ENCODE assay signal across 9 cellular contexts in the genomic region with DNA sequence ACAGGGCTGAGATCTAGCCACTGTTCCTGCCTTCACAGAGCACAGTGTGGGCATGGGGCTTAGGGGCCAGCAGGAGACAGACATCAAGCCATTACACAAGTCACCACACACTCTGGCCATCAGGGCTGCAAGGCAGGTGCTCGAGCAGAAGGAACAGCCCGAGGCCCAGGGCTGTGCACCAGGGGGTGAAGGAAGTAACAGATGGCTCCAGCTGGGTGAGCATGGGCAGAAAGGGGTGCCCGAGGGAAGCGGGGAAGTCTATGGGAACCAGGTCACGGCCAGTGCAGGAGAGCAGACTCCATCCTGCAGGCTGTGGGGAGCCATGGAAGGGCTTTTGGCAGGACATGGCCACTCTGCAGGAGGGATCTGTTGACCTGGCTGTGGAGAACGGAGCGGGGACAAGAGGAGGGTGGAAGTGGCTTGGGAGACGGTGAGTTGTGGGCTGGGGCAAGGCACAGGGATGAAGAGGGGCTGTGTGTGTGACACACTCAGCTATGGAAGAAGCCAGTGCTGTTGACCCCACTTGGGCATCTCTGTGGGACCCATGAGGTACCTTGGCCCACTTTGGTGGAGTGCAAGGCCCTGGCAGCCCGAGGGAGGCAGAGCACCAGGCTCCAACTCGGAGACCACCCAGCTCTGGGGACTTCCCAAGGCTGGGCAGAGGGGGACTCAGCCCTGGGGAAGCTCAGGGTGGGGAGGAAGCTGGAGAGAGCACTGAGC. TPM values are rescaled to one million over a fixed set of nuclear protein-coding genes. Genes with fewer than 3 reads are reported as not detected.
DNase-seq lines count a peak whose midpoint lies in the region; ATAC-seq and TF ChIP-seq lines count a peak whose summit lies in the region.
"Had no signal": no experiment of that assay in that cellular context is flagged by ENCODE, and none has a peak within 500 bp of the region (broad histone marks: within the 10 kb centered on the region; RNA-seq: fewer than 3 reads in every experiment).

No MANE protein-coding gene starts in this region.

- no peak for DNase-seq in CD4-positive, alpha-beta T cell
- DNase-seq in MG63 (peak; percentile 72), dorsolateral prefrontal cortex (peak in 1 of 10 donors; percentile 80), osteocyte (ENCODE audit: extremely low spot score, unreplicated experiment) (no peak), T-helper 9 cell (no peak)
- DNase-seq: activated CD8-positive, alpha-beta T cell treated with anti-CD3 and anti-CD28 coated beads, Interleukin-2, amount 10 ng/mL, durations not matched to agents 7 days and 5 days had no signal

- H3K4me3 ChIP-seq in MG63 (no peak overlapping the region), dorsolateral prefrontal cortex (peak overlapping the region in 13 of 59 donors; percentile 3 to 35 (median 21))

- no peak overlapping the region for H3K27ac ChIP-seq in CD4-positive, alpha-beta T cell (ENCODE audit: low read depth, low read length)
- H3K27ac ChIP-seq in dorsolateral prefrontal cortex = peak overlapping the region in 52 of 59 donors; percentile 3 to 95 (median 67)

- H3K36me3 ChIP-seq in MG63 = peaks cover 27% of the 10 kb centered on the region

- no peak for TF ChIP-seq CTCF in CD4-positive, alpha-beta T cell (IDR thresholded peaks at IDR 0.05)
- TF ChIP-seq CTCF in dorsolateral prefrontal cortex (IDR thresholded peaks at IDR 0.05 in 54 of 56, conservative IDR thresholded peaks at IDR 0.05 in 2 of 56; ENCODE audit: low read depth in 1 of 56, partially characterized antibody in 56 of 56) (no peak), osteocyte (IDR thresholded peaks at IDR 0.05) (no peak)

- H3K27me3 Mint-ChIP-seq in CD4-positive, alpha-beta T cell = no peaks in the 10 kb centered on the region
- no peaks in the 10 kb centered on the region for H3K27me3 Mint-ChIP-seq in osteocyte (ENCODE audit: unreplicated experiment)

- H3K27me3 ChIP-seq in CD4-positive, alpha-beta T cell (ENCODE audit: control insufficient read depth, insufficient read depth, low read length) = no peaks in the 10 kb centered on the region
- H3K27me3 ChIP-seq in MG63 (no peaks in the 10 kb centered on the region), dorsolateral prefrontal cortex (no peaks in the 10 kb centered on the region)

- no peak for ATAC-seq in CD4-positive, alpha-beta T cell (ENCODE audit: poor library complexity)
- no peak for ATAC-seq in GM18907 (IDR thresholded peaks at IDR 0.05; ENCODE audit: unreplicated experiment)
- no peak for ATAC-seq in HG02973 (IDR thresholded peaks at IDR 0.05; ENCODE audit: unreplicated experiment)
- no peak for ATAC-seq in GM19023 (IDR thresholded peaks at IDR 0.05; ENCODE audit: unreplicated experiment)
- ATAC-seq: activated CD8-positive, alpha-beta T cell treated with anti-CD3 and anti-CD28 coated beads, Interleukin-2, amount 10 ng/mL, durations not matched to agents 7 days and 5 days had no signal

- intact Hi-C loops in CD4-positive, alpha-beta T cell (cut with DNase I, micrococcal nuclease) = loop anchor here in 1 of 2 experiments (5.0 kb wide), 1 partner anchor 137 kb away; a partner anchor contains a TSS
- intact Hi-C loops in dorsolateral prefrontal cortex (cut with DNase I) = loop anchor here in 1 of 2 donors (5.0 kb wide), 1 partner anchor 33 kb away; no protein-coding TSS in a partner anchor

- H3K36me3 Mint-ChIP-seq in CD4-positive, alpha-beta T cell (ENCODE audit: low read depth) = peaks cover 25% of the 10 kb centered on the region
- H3K36me3 Mint-ChIP-seq in osteocyte (ENCODE audit: unreplicated experiment) = peaks cover 6% of the 10 kb centered on the region

- H3K27ac Mint-ChIP-seq in CD4-positive, alpha-beta T cell = peak overlapping the region; percentile 75
- H3K27ac Mint-ChIP-seq in osteocyte (ENCODE audit: unreplicated experiment) = peak overlapping the region; percentile 98
- H3K27ac Mint-ChIP-seq: activated CD8-positive, alpha-beta T cell treated with anti-CD3 and anti-CD28 coated beads, Interleukin-2, amount 10 ng/mL, durations not matched to agents 7 days and 5 days had no signal

- H3K4me3 Mint-ChIP-seq in CD4-positive, alpha-beta T cell = peak overlapping the region; percentile 69
- H3K4me3 Mint-ChIP-seq in osteocyte (ENCODE audit: unreplicated experiment) = peak overlapping the region; percentile 82
- H3K4me3 Mint-ChIP-seq: activated CD8-positive, alpha-beta T cell treated with anti-CD3 and anti-CD28 coated beads, Interleukin-2, amount 10 ng/mL, durations not matched to agents 7 days and 5 days had no signal

- no peaks in the 10 kb centered on the region for H3K9me3 ChIP-seq in CD4-positive, alpha-beta T cell (ENCODE audit: control insufficient read depth, low read length)
- no peaks in the 10 kb centered on the region for H3K9me3 ChIP-seq in MG63

- CTCF ChIA-PET in CD4-positive, alpha-beta T cell (lab: Charles Lee) = interaction anchor here (0.8 kb wide), 1 partner anchor 24 kb away, joined by 3 read pairs; a partner anchor contains a TSS

- H3K4me1 Mint-ChIP-seq in CD4-positive, alpha-beta T cell (ENCODE audit: low read depth) = peaks cover 31% of the 10 kb centered on the region
- peaks cover 62% of the 10 kb centered on the region for H3K4me1 Mint-ChIP-seq in osteocyte (ENCODE audit: unreplicated experiment)

- H3K9me3 Mint-ChIP-seq in CD4-positive, alpha-beta T cell = no peaks in the 10 kb centered on the region
- H3K9me3 Mint-ChIP-seq in osteocyte (ENCODE audit: unreplicated experiment) = no peaks in the 10 kb centered on the region

- POLR2A ChIA-PET in CD4-positive, alpha-beta T cell (lab: Charles Lee) = interaction anchor here (0.6 to 2.4 kb wide), 4 partner anchors 9 to 201 kb away, joined by 3 to 13 read pairs (median 3); a partner anchor contains a TSS

RNA-seq across cellular contexts. Expression of a gene that starts 3.6 kb away (rescaled TPM):
- total RNA-seq in CD4-positive, alpha-beta T cell = 10 to 100 TPM; 13.7 to 13.8 TPM
- 22.0 and 46.6 TPM in 2 replicates for total RNA-seq in MG63 (2014; rRNA removed; shearing (Covaris generic); ENCODE audit: low replicate concordance)
- 10 to 100 TPM; 53.5 to 95.7 (median 73.6) TPM for total RNA-seq in dorsolateral prefrontal cortex
- 81.2 and 83.5 TPM in 2 replicates for total RNA-seq in osteocyte

RNA-seq across cellular contexts. Expression of a gene that starts 4.0 kb away (rescaled TPM):
- 10 to 100 TPM; 58.6 to 59.1 TPM for total RNA-seq in CD4-positive, alpha-beta T cell
- total RNA-seq in MG63 (2014; rRNA removed; shearing (Covaris generic); ENCODE audit: low replicate concordance) = 276 and 419 TPM in 2 replicates
- total RNA-seq in dorsolateral prefrontal cortex (100 to 1,000 TPM in 49 of 120 experiments, 10 to 100 TPM in 71; 54.9 to 148 (median 96.3) TPM), osteocyte (106 and 107 TPM in 2 replicates)

RNA-seq across cellular contexts. Expression of a gene that starts 15.1 kb away (rescaled TPM):
- 1 to 10 TPM; 1.8 to 2.2 TPM for total RNA-seq in CD4-positive, alpha-beta T cell
- 37.3 and 54.7 TPM in 2 replicates for total RNA-seq in MG63 (2014; rRNA removed; shearing (Covaris generic); ENCODE audit: low replicate concordance)
- 1 to 10 TPM in 55 of 120 experiments, under 1 TPM in 41, not detected in 24; 0.30 to 6.6 (median 1.2) TPM for total RNA-seq in dorsolateral prefrontal cortex
- 37.2 and 38.0 TPM in 2 replicates for total RNA-seq in osteocyte

RNA-seq across cellular contexts. Expression of a gene that starts 24.8 kb away (rescaled TPM):
- total RNA-seq in CD4-positive, alpha-beta T cell = 10 to 100 TPM; 23.1 to 25.8 TPM
- total RNA-seq in MG63 (2014; rRNA removed; shearing (Covaris generic); ENCODE audit: low replicate concordance) = 99.6 and 131 TPM in 2 replicates
- total RNA-seq in dorsolateral prefrontal cortex (100 to 1,000 TPM in 4 of 120 experiments, 10 to 100 TPM in 116; 37.7 to 126 (median 71.6) TPM), osteocyte (35.2 and 39.0 TPM in 2 replicates)

RNA-seq across cellular contexts. Expression of a gene that starts 27.0 kb away (rescaled TPM):
- 10 to 100 TPM; 19.1 to 19.9 TPM for total RNA-seq in CD4-positive, alpha-beta T cell
- 105 and 106 TPM in 2 replicates for total RNA-seq in MG63 (2014; rRNA removed; shearing (Covaris generic); ENCODE audit: low replicate concordance)
- total RNA-seq in dorsolateral prefrontal cortex (100 to 1,000 TPM in 19 of 120 experiments, 10 to 100 TPM in 101; 56.1 to 115 (median 86.6) TPM), osteocyte (92.4 and 92.8 TPM in 2 replicates)
